26 cellular contexts compared by ENCODE assay signal in genomic region chr6:100518588-100518987, GRCh38.
"Had no signal": no experiment of that assay in that cellular context is flagged by ENCODE, and none has a peak within 500 bp of the region (broad histone marks: within the 10 kb centered on the region; RNA-seq: fewer than 3 reads in every experiment).

No MANE protein-coding gene starts in this region.

- H3K27ac ChIP-seq: esophagus squamous epithelium, heart right ventricle, lower lobe of right lung, prostate gland, right atrium auricular region, stomach, thyroid gland, vagina had no signal

- DNase-seq: effector memory CD8-positive, alpha-beta T cell; erythroblast; esophagus squamous epithelium; foreskin melanocyte; glutamatergic neuron; heart right ventricle; hypothalamus; immature natural killer cell; islet precursor cell; kidney glomerular epithelial cell; left ventricle myocardium superior; lower lobe of right lung; naive thymus-derived CD8-positive, alpha-beta T cell; nephron progenitor cell; nucleus accumbens; stimulated activated CD4-positive, alpha-beta T cell treated with anti-CD3 and anti-CD28 coated beads, Interleukin-2, amount 100 ng/mL, for 24 hours; stimulated activated CD4-positive, alpha-beta T cell treated with anti-CD3 and anti-CD28 coated beads, Interleukin-4, amount 100 ng/mL, for 24 hours; stimulated activated naive CD4-positive, alpha-beta T cell treated with Interleukin-2 at 50 U/mL for 16 hours; stomach; thyroid gland; trophoblast cell had no signal

- ATAC-seq: effector memory CD8-positive, alpha-beta T cell; heart right ventricle; left ventricle myocardium superior; lower lobe of right lung; naive thymus-derived CD8-positive, alpha-beta T cell; sciatic nerve; stimulated activated effector memory CD8-positive, alpha-beta T cell treated with anti-CD3 and anti-CD28 coated beads, Interleukin-12 subunit alpha, Interleukin-12 subunit beta, amount 100 ng/mL, for 72 hours had no signal
